In genomic region chr5:135833961-135834638, GRCh38 we compare ENCODE assay signal across 10 cellular contexts. TPM values are rescaled to one million over a fixed set of nuclear protein-coding genes. Genes with fewer than 3 reads are reported as not detected.
DNase-seq lines count a peak whose midpoint lies in the region; ATAC-seq, FAIRE-seq and TF ChIP-seq lines count a peak whose summit lies in the region.
"Had no signal": no experiment of that assay in that cellular context is flagged by ENCODE, and none has a peak within 500 bp of the region (broad histone marks: within the 10 kb centered on the region; RNA-seq: fewer than 3 reads in every experiment).

No MANE protein-coding gene starts in this region.

- H3K27me3 Mint-ChIP-seq in effector memory CD8-positive, alpha-beta T cell = peaks cover 53 to 87% of the 10 kb centered on the region in 2 donors

- no peak overlapping the region for H3K9ac ChIP-seq in GM12878 (ENCODE audit: control insufficient read depth, insufficient read depth, low read length)
- no peak overlapping the region for H3K9ac ChIP-seq in HepG2 (ENCODE audit: insufficient read depth, low read depth, low read length)

- BruUV-seq in GM12878 (replicated peaks; lab: Mats Ljungman, UMichigan) (no TSS peak), HepG2 (replicated peaks; lab: Mats Ljungman, UMichigan) (no TSS peak)

- DNase-seq in GM19239 (ENCODE audit: insufficient read length, low spot score) = no peak
- DNase-seq in GM12878 (ENCODE audit: low read depth, low spot score) = no peak
- DNase-seq in HepG2 (ENCODE audit: low spot score) = no peak
- DNase-seq in Ammon's horn (ENCODE audit: low spot score) = no peak
- DNase-seq in dedifferentiated amniotic fluid mesenchymal stem cell (ENCODE audit: extremely low spot score) = no peak
- DNase-seq in effector memory CD8-positive, alpha-beta T cell = no peak

- H3K9me3 Mint-ChIP-seq in effector memory CD8-positive, alpha-beta T cell = peaks cover 4 to 6% of the 10 kb centered on the region in 2 donors

- H3K4me1 Mint-ChIP-seq in effector memory CD8-positive, alpha-beta T cell (ENCODE audit: low read depth in 2 of 2) = peaks cover 4 to 10% of the 10 kb centered on the region in 2 donors

- ATAC-seq in HG02970 (IDR thresholded peaks at IDR 0.05; ENCODE audit: low FRiP score, unreplicated experiment) (peak; percentile 12), GM12878 (peak; percentile 96), HepG2 (peak; percentile 48), HG02840 (IDR thresholded peaks at IDR 0.05; ENCODE audit: low FRiP score, unreplicated experiment) (no peak)
- no peak for ATAC-seq in effector memory CD8-positive, alpha-beta T cell (replicated peaks)

- no peak for TF ChIP-seq RAD21 in GM12878 (IDR thresholded peaks at IDR 0.05; ENCODE audit: insufficient read depth, low read depth, low read length)
- TF ChIP-seq RAD21 in HepG2 (CRISPR knock-in tag; IDR thresholded peaks at IDR 0.05) = no peak

- TF ChIP-seq POLR2A in GM12878 (IDR thresholded peaks at IDR 0.05; ENCODE audit: low read depth, low read length) (no peak), HepG2 (IDR thresholded peaks at IDR 0.05; ENCODE audit: insufficient read depth in 1 of 2, low read depth in 2 of 2, low read length in 2 of 2) (no peak)

- H4K20me1 ChIP-seq in GM12878 (ENCODE audit: control insufficient read depth, insufficient read depth) = no peaks in the 10 kb centered on the region; the same call in 1 of the 2 replicates
- no peaks in the 10 kb centered on the region for H4K20me1 ChIP-seq in HepG2 (ENCODE audit: insufficient read depth, low read length)

- intact Hi-C loops in GM12878 (cut with micrococcal nuclease; ENCODE audit: unreplicated experiment) = no loop called here
- intact Hi-C loops in HepG2 (cut with micrococcal nuclease; ENCODE audit: unreplicated experiment) = loop anchor here (5.0 kb wide), 1 partner anchor 48 kb away; no protein-coding TSS in a partner anchor

- peak overlapping the region in 1 of 2 donors; percentile 49 for H3K4me3 Mint-ChIP-seq in effector memory CD8-positive, alpha-beta T cell

- in situ Hi-C loops in GM12878 (cut with MboI) (loop anchor here (5.0 kb wide), 2 partner anchors 277 to 372 kb away; no protein-coding TSS in a partner anchor), HepG2 (cut with HindIII; ENCODE audit: extremely low pct_ligation_motif_present, low pct_unique_long_range_greater_than_20kb) (loop anchor here (5.0 kb wide), 2 partner anchors 272 to 377 kb away; no protein-coding TSS in a partner anchor)

- POLR2A ChIA-PET in GM12878 (lab: Charles Lee) = no interaction called here
- POLR2A ChIA-PET in HepG2 (lab: Yijun Ruan, JAX) = no interaction called here

- no peak overlapping the region for H3K27ac Mint-ChIP-seq in effector memory CD8-positive, alpha-beta T cell

- H3K4me2 ChIP-seq in GM12878 (ENCODE audit: control insufficient read depth, insufficient read depth) (no peak overlapping the region), HepG2 (ENCODE audit: low read depth, low read length) (peak overlapping the region; percentile 82)

- H3K36me3 ChIP-seq in GM12878 (ENCODE audit: control insufficient read depth in 2 of 2, insufficient read depth in 2 of 2, low read length in 1 of 2) (no peaks in the 10 kb centered on the region), HepG2 (replicated peaks in 1 of 2; ENCODE audit: control insufficient read depth in 1 of 2, insufficient read depth in 2 of 2, low read length in 2 of 2) (no peaks in the 10 kb centered on the region)
- H3K36me3 ChIP-seq: neutrophil had no signal

- CTCF ChIA-PET in GM12878 (lab: Yijun Ruan, JAX) (interaction anchor here (1.0 kb wide), 1 partner anchor 268 kb away, joined by 4 read pairs; no protein-coding TSS in a partner anchor), HepG2 (lab: Yijun Ruan, JAX; ENCODE audit: low intra/inter-chr PET ratio, low total read pairs) (no interaction called here)

- SMC1A ChIA-PET in GM12878 (lab: Charles Lee; ENCODE audit: uncharacterized antibody, unreplicated experiment) = no interaction called here

- no peaks in the 10 kb centered on the region; the same call in 2 of the 3 replicates for H3K9me3 ChIP-seq in GM12878 (replicated peaks; ENCODE audit: control insufficient read depth, insufficient read depth, low read length)
- 0 out of 2 replicates have a peak, but pooled peaks cover 6% of the 10 kb centered on the region for H3K9me3 ChIP-seq in HepG2 (ENCODE audit: low read length)
- H3K9me3 ChIP-seq: neutrophil had no signal

- WGBS in GM12878 (ENCODE audit: insufficient coverage, insufficient replicate concordance, low lambda C conversion rate, missing lambda C conversion rate) = 27% methylated on average over 16 of the region's 16 CpGs
- WGBS in HepG2 (ENCODE audit: low lambda C conversion rate) = 30% methylated on average over 8 of the region's 16 CpGs

- RAD21 ChIA-PET in GM12878 (lab: Charles Lee; ENCODE audit: unreplicated experiment) = no interaction called here

- no peak for TF ChIP-seq EP300 in GM12878 (IDR thresholded peaks at IDR 0.05; ENCODE audit: borderline replicate concordance in 1 of 2, control insufficient read depth in 1 of 2, low read depth in 2 of 2, low read length in 2 of 2)
- TF ChIP-seq EP300 in HepG2 (IDR thresholded peaks at IDR 0.05; ENCODE audit: low read depth in 2 of 2, low read length in 2 of 2) = no peak
- no peak for TF ChIP-seq EP300 in HepG2 (CRISPR knock-in tag; IDR thresholded peaks at IDR 0.05; ENCODE audit: borderline replicate concordance)

- H3K27me3 ChIP-seq in GM12878 (replicated peaks in 1 of 2; ENCODE audit: control insufficient read depth in 2 of 2, insufficient read depth in 2 of 2, low read length in 1 of 2) (peaks cover 0 to 12% of the 10 kb centered on the region in 2 experiments; a peak in 2 of 4 replicates), HepG2 (ENCODE audit: control insufficient read depth in 1 of 2, insufficient read depth in 2 of 2, low read length in 2 of 2) (peaks cover 1 to 58% of the 10 kb centered on the region in 2 experiments; a peak in 4 of 5 replicates)

- FAIRE-seq in GM19239 (lab: Jason Lieb, UNC) = peak; percentile 77
- FAIRE-seq in GM12878 (lab: Jason Lieb, UNC) = no peak
- FAIRE-seq in HepG2 (lab: Jason Lieb, UNC) = peak; percentile 80

- no peak overlapping the region for H3K27ac ChIP-seq in GM12878 (ENCODE audit: control insufficient read depth, insufficient read depth)
- H3K27ac ChIP-seq in HepG2 (ENCODE audit: extremely low read length, insufficient read depth, low read length) = no peak overlapping the region
- H3K27ac ChIP-seq: neutrophil had no signal

- no peaks in the 10 kb centered on the region for H3K36me3 Mint-ChIP-seq in effector memory CD8-positive, alpha-beta T cell (ENCODE audit: insufficient read depth)
- H3K36me3 Mint-ChIP-seq: T-cell had no signal

- H3K4me3 ChIP-seq in GM12878 (no peak overlapping the region), HepG2 (replicated peaks in 1 of 3; ENCODE audit: insufficient read depth in 1 of 3, low read depth in 2 of 3, low read length in 3 of 3) (peak overlapping the region; percentile 51 to 72 (median 57); a peak in 4 of 6 replicates)

- TF ChIP-seq CTCF in GM12878 (IDR thresholded peaks at IDR 0.05 in 2 of 3, conservative IDR thresholded peaks at IDR 0.05 in 1 of 3; ENCODE audit: control insufficient read depth in 2 of 3, extremely low read depth in 1 of 3, insufficient read depth in 1 of 3, low read depth in 3 of 3, low read length in 3 of 3) (peak; percentile 37 to 70 (median 57); a peak in 4 of 6 replicates), HepG2 (CRISPR knock-in tag; IDR thresholded peaks at IDR 0.05) (no peak)

- no peaks in the 10 kb centered on the region for H3K4me1 ChIP-seq in GM12878 (ENCODE audit: control insufficient read depth, insufficient read depth, low read length)
- H3K4me1 ChIP-seq in HepG2 (ENCODE audit: insufficient read depth, low read length) = peaks cover 7% of the 10 kb centered on the region; the same call in 1 of the 2 replicates

- H3K79me2 ChIP-seq in GM12878 (ENCODE audit: control insufficient read depth, insufficient read depth, low read length) (no peaks in the 10 kb centered on the region), HepG2 (ENCODE audit: insufficient read depth, low read length) (no peaks in the 10 kb centered on the region)

- no peak overlapping the region for H2AFZ ChIP-seq in GM12878 (ENCODE audit: control insufficient read depth, low read depth, low read length)
- no peak overlapping the region for H2AFZ ChIP-seq in HepG2 (ENCODE audit: low read length)

RNA-seq across cellular contexts. Expression of gene SLC25A48, which starts 0.4 kb away (rescaled TPM):
- total RNA-seq in GM12878 (2013; cell fraction: nucleolus; rRNA removed) = not detected in 2 replicates
- total RNA-seq in GM12878 (2014; rRNA removed) (0.06 TPM in 1 of 2 replicates, not detected in the other), GM12878 (2014; rRNA removed; fragmentation: Illumina TruSeq; extraction: Trizol) (not detected in 2 replicates), GM12878 (2021) (not detected in 2 replicates), HepG2 (2016; rRNA removed; fragmentation: Illumina TruSeq; extraction: Trizol) (4.0 and 4.5 TPM in 2 replicates)
- polyA plus RNA-seq in GM12878 (2011; ENCODE audit: low read depth) = not detected
- polyA plus RNA-seq in GM12878 (2011; rRNA removed) (not detected in 2 replicates), GM12878 (2014; fragmentation: Illumina TruSeq; extraction: Trizol) (not detected in 2 replicates), GM12878 (2014; fragmentation: Nextera tagmentation; extraction: Ambion mirVana) (not detected), GM12878 (2014; rRNA removed) (not detected in 2 replicates), GM12878 (2016; fragmentation: Nextera tagmentation; extraction: Ambion mirVana) (not detected), HepG2 (2011; rRNA removed) (0.17 and 1.0 TPM in 2 replicates)
- polyA plus RNA-seq in GM12878 (2011; cell fraction: cytosol; rRNA removed) = not detected in 2 replicates
- polyA plus RNA-seq in GM12878 (2011; cell fraction: nucleus; rRNA removed) = 0.07 TPM in 1 of 2 replicates, not detected in the other
- 0.07 TPM in 1 of 2 replicates, not detected in the other for polyA plus RNA-seq in GM12878 (2012)
- not detected in 2 replicates for polyA minus RNA-seq in GM12878 (2011; rRNA and poly(A)+ RNA removed)
- not detected in 2 replicates for polyA minus RNA-seq in GM12878 (2011; cell fraction: cytosol; rRNA and poly(A)+ RNA removed)
- not detected in 2 replicates for polyA minus RNA-seq in GM12878 (2011; cell fraction: nucleus; rRNA and poly(A)+ RNA removed)
- total RNA-seq in HepG2 (2016; cell fraction: cytosol; rRNA removed; fragmentation: Illumina TruSeq; extraction: Trizol; ENCODE audit: low read depth) = 4.8 and 5.1 TPM in 2 replicates
- 3.2 and 3.4 TPM in 2 replicates for total RNA-seq in HepG2 (2016; cell fraction: insoluble cytoplasmic fraction; rRNA removed; fragmentation: Illumina TruSeq; extraction: Trizol)
- 4.2 and 8.0 TPM in 2 replicates for total RNA-seq in HepG2 (2016; cell fraction: membrane; rRNA removed; fragmentation: Illumina TruSeq; extraction: Trizol)
- total RNA-seq in HepG2 (2016; cell fraction: nucleus; rRNA removed; fragmentation: Illumina TruSeq; extraction: Trizol) = 3.0 and 5.5 TPM in 2 replicates
- polyA plus RNA-seq in HepG2 (2011; cell fraction: cytosol; rRNA removed) = 0.38 and 0.40 TPM in 2 replicates
- polyA plus RNA-seq in HepG2 (2011; cell fraction: nucleus; rRNA removed) = 0.61 and 0.68 TPM in 2 replicates
- polyA plus RNA-seq in HepG2 (2012) = 0.24 TPM in 1 of 2 replicates, not detected in the other
- polyA plus RNA-seq in HepG2 (2016; cell fraction: cytosol; fragmentation: Illumina TruSeq; extraction: Trizol; ENCODE audit: low read depth) = 5.0 and 6.4 TPM in 2 replicates
- 1.7 and 3.6 TPM in 2 replicates for polyA plus RNA-seq in HepG2 (2016; cell fraction: insoluble cytoplasmic fraction; fragmentation: Illumina TruSeq; extraction: Trizol; ENCODE audit: low read depth)
- polyA plus RNA-seq in HepG2 (2016; cell fraction: membrane; fragmentation: Illumina TruSeq; extraction: Trizol; ENCODE audit: low read depth) = 4.6 and 5.5 TPM in 2 replicates
- polyA plus RNA-seq in HepG2 (2016; cell fraction: nucleus; fragmentation: Illumina TruSeq; extraction: Trizol; ENCODE audit: insufficient read depth, low read depth) = 5.6 and 5.9 TPM in 2 replicates
- 0.50 TPM in 1 of 2 replicates, not detected in the other for polyA minus RNA-seq in HepG2 (2011; rRNA and poly(A)+ RNA removed; ENCODE audit: low replicate concordance)
- polyA minus RNA-seq in HepG2 (2011; cell fraction: cytosol; rRNA and poly(A)+ RNA removed) = not detected in 2 replicates
- 0.26 and 0.62 TPM in 2 replicates for polyA minus RNA-seq in HepG2 (2011; cell fraction: nucleus; rRNA and poly(A)+ RNA removed)
- total RNA-seq: T-cell had no signal

Comparison
In these comparisons a context has a peak if more than half of its experiments do, and no peak if none do; other contexts are left out.
1. ATAC-seq: peak in HG02970 (single experiment), GM12878 (single experiment) and HepG2 (single experiment); none in effector memory CD8-positive, alpha-beta T cell (single experiment) and HG02840 (single experiment).